In the genomic region with DNA sequence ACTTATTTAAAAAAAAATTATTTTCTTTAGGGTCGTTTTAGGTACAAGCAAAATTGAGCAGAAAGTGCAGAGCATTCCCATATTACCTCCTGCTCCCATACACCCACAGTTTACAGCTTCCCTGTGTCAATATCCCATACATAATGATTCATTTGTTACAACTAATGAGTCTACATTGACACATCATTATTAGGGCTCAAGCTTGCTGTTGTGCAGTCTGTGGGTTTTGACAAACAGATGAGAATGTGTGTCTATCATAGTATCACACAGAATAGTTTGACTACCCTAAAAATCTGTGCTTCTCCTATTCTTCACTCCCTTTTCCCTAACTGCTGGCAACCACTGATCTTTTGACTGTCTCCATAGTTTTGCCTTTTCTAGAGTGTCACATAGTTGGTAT, we compare ENCODE assay signal across 24 cellular contexts. TPM values are rescaled to one million over a fixed set of nuclear protein-coding genes. Genes with fewer than 3 reads are reported as not detected.
DNase-seq lines count a peak whose midpoint lies in the region; ATAC-seq, FAIRE-seq and TF ChIP-seq lines count a peak whose summit lies in the region.
"Had no signal": no experiment of that assay in that cellular context is flagged by ENCODE, and none has a peak within 500 bp of the region (broad histone marks: within the 10 kb centered on the region; RNA-seq: fewer than 3 reads in every experiment).

No MANE protein-coding gene starts in this region.

- H3K9me3 ChIP-seq in HepG2 (ENCODE audit: low read length) (peaks cover 11% of the 10 kb centered on the region; the same call in 1 of the 2 replicates), right lobe of liver (peaks cover 0 to 1% (median 0%) of the 10 kb centered on the region in 4 donors), PC-3 (ENCODE audit: low read length) (no peaks in the 10 kb centered on the region)
- H3K9me3 ChIP-seq: Caco-2 had no signal

- whole genome bisulfite sequencing in HepG2 (ENCODE audit: low lambda C conversion rate), result 82% methylated on average over 1 of the region's 1 CpG
- WGBS in right lobe of liver (ENCODE audit: insufficient coverage, low coverage, low lambda C conversion rate, missing lambda C conversion rate), result no CpG with 5 or more reads among the region's 1 CpG

- H4K20me1 ChIP-seq in HepG2 (ENCODE audit: insufficient read depth, low read length) (peaks cover 20% of the 10 kb centered on the region), PC-3 (ENCODE audit: low read length) (peaks cover 38% of the 10 kb centered on the region)

- H2AFZ ChIP-seq in HepG2 (ENCODE audit: low read length) (no peak overlapping the region), PC-3 (ENCODE audit: low read length) (no peak overlapping the region)

- no peak for TF ChIP-seq RAD21 in HepG2 (CRISPR knock-in tag; IDR thresholded peaks at IDR 0.05)

- TF ChIP-seq POLR2A in HepG2 (IDR thresholded peaks at IDR 0.05; ENCODE audit: insufficient read depth in 1 of 2, low read depth in 2 of 2, low read length in 2 of 2) (no peak), right lobe of liver (IDR thresholded peaks at IDR 0.05) (no peak)

- no TSS peak for BruUV-seq in HepG2 (replicated peaks; lab: Mats Ljungman, UMichigan)
- BruUV-seq in PC-3 (replicated peaks; lab: Mats Ljungman, UMichigan), result no TSS peak

- in situ Hi-C loops in HepG2 (cut with HindIII; ENCODE audit: extremely low pct_ligation_motif_present, low pct_unique_long_range_greater_than_20kb), result no loop called here

- FAIRE-seq in HepG2 (lab: Jason Lieb, UNC) (no peak), bronchial epithelial cell (lab: Jason Lieb, UNC) (no peak)
- FAIRE-seq: A204.1, D721Med, G401.6, GM12891, GM19239 had no signal

- no peak overlapping the region for H3K4me2 ChIP-seq in HepG2 (ENCODE audit: low read depth, low read length)
- H3K4me2 ChIP-seq in PC-3 (ENCODE audit: low read length), result no peak overlapping the region
- H3K4me2 ChIP-seq: BLaER1 treated with 17β-estradiol and CSF1 and Interleukin-3, amounts not matched to agents 10 nM and 100 nM had no signal

- peaks cover 19% of the 10 kb centered on the region for H3K4me1 ChIP-seq in HepG2 (ENCODE audit: insufficient read depth, low read length)
- H3K4me1 ChIP-seq in right lobe of liver, result peaks cover 0 to 18% (median 4%) of the 10 kb centered on the region in 4 donors
- H3K4me1 ChIP-seq in PC-3 (ENCODE audit: insufficient read depth, low read length), result peaks cover 8% of the 10 kb centered on the region; the same call in 1 of the 2 replicates
- H3K4me1 ChIP-seq: Caco-2 had no signal

- H3K9ac ChIP-seq in HepG2 (ENCODE audit: insufficient read depth, low read depth, low read length) (no peak overlapping the region), PC-3 (ENCODE audit: low read length) (no peak overlapping the region)
- H3K9ac ChIP-seq: BLaER1 treated with 17β-estradiol and CSF1 and Interleukin-3, amounts not matched to agents 10 nM and 100 nM had no signal

- H3K79me2 ChIP-seq in HepG2 (ENCODE audit: insufficient read depth, low read length) (peaks cover 47% of the 10 kb centered on the region), PC-3 (ENCODE audit: low read length) (peaks cover 60% of the 10 kb centered on the region)

- no peak for TF ChIP-seq EP300 in HepG2 (IDR thresholded peaks at IDR 0.05; ENCODE audit: low read depth in 2 of 2, low read length in 2 of 2)
- TF ChIP-seq EP300 in HepG2 (CRISPR knock-in tag; IDR thresholded peaks at IDR 0.05; ENCODE audit: borderline replicate concordance), result no peak

- intact Hi-C loops in HepG2 (cut with micrococcal nuclease; ENCODE audit: unreplicated experiment) (no loop called here), right lobe of liver (cut with DNase I) (loop anchor here (5.0 to 10.0 kb wide), 2 partner anchors 54 to 57 kb away; partner anchors contain the start of gene TMEM74B (in 2 of the 2)), PC-3 (cut with micrococcal nuclease) (no loop called here)

- no peaks in the 10 kb centered on the region for H3K9me2 ChIP-seq in PC-3 (replicated peaks; ENCODE audit: low read length)

- H3K27me3 ChIP-seq in HepG2 (ENCODE audit: control insufficient read depth in 1 of 2, insufficient read depth in 2 of 2, low read length in 2 of 2) (no peaks in the 10 kb centered on the region), right lobe of liver (no peaks in the 10 kb centered on the region), PC-3 (ENCODE audit: low read length) (no peaks in the 10 kb centered on the region), bronchial epithelial cell (ENCODE audit: control insufficient read depth, insufficient read depth, low read length) (no peaks in the 10 kb centered on the region)
- H3K27me3 ChIP-seq: BLaER1 treated with 17β-estradiol and CSF1 and Interleukin-3, amounts not matched to agents 10 nM and 100 nM had no signal

- no peak for TF ChIP-seq CTCF in HepG2 (CRISPR knock-in tag; IDR thresholded peaks at IDR 0.05)
- TF ChIP-seq CTCF in right lobe of liver (IDR thresholded peaks at IDR 0.05), result no peak
- no peak for TF ChIP-seq CTCF in PC-3 (conservative IDR thresholded peaks at IDR 0.05; ENCODE audit: low read depth, low read length)
- no peak for TF ChIP-seq CTCF in bronchial epithelial cell (IDR thresholded peaks at IDR 0.05; ENCODE audit: insufficient read depth, low read length, severe bottlenecking)

- DNase-seq in HepG2 (ENCODE audit: low spot score) (no peak), right lobe of liver (no peak), PC-3 (peak; percentile 35), bronchial epithelial cell (ENCODE audit: low read depth) (peak; percentile 53), MV-4-11 (lab: John Stamatoyannopoulos, UW) (no peak), NCI-H774 (lab: John Stamatoyannopoulos, UW) (no peak), nucleus accumbens (lab: John Stamatoyannopoulos, UW) (no peak)
- DNase-seq: 8988T; ACHN; Caco-2; Calu3; CD4-positive, alpha-beta T cell; CD8-positive, alpha-beta T cell; DMS79 treated with DMSO at 0.1 percent for 48 hours; GF-D8 had no signal

- CTCF ChIA-PET in HepG2 (lab: Yijun Ruan, JAX; ENCODE audit: low intra/inter-chr PET ratio, low total read pairs) (no interaction called here), PC-3 (lab: Charles Lee) (no interaction called here)

- H3K4me3 ChIP-seq in HepG2 (replicated peaks in 1 of 3; ENCODE audit: insufficient read depth in 1 of 3, low read depth in 2 of 3, low read length in 3 of 3) (no peak overlapping the region), right lobe of liver (no peak overlapping the region), PC-3 (ENCODE audit: low read length) (no peak overlapping the region), bronchial epithelial cell (ENCODE audit: low read depth, low read length) (no peak overlapping the region)
- H3K4me3 ChIP-seq: BLaER1 treated with 17β-estradiol and CSF1 and Interleukin-3, amounts not matched to agents 10 nM and 100 nM had no signal

- no peaks in the 10 kb centered on the region for H3F3A ChIP-seq in PC-3 (ENCODE audit: low read length, unreplicated experiment)

- no peak for ATAC-seq in HepG2
- ATAC-seq in right lobe of liver, result no peak
- ATAC-seq in PC-3, result peak; percentile 97
- ATAC-seq: CD8-positive, alpha-beta T cell had no signal

- H3K27ac ChIP-seq in HepG2 (ENCODE audit: extremely low read length, insufficient read depth, low read length) (no peak overlapping the region), right lobe of liver (no peak overlapping the region), PC-3 (ENCODE audit: low read length) (peak overlapping the region; percentile 13; the same call in 1 of the 2 replicates)
- H3K27ac ChIP-seq: BLaER1 treated with 17β-estradiol and CSF1 and Interleukin-3, amounts not matched to agents 10 nM and 100 nM; C4-2B had no signal

- H3K36me3 ChIP-seq in HepG2 (replicated peaks in 1 of 2; ENCODE audit: control insufficient read depth in 1 of 2, insufficient read depth in 2 of 2, low read length in 2 of 2), result peaks cover 49 to 92% of the 10 kb centered on the region in 2 experiments
- peaks cover 0 to 61% (median 35%) of the 10 kb centered on the region in 4 donors for H3K36me3 ChIP-seq in right lobe of liver
- H3K36me3 ChIP-seq in PC-3 (ENCODE audit: low read depth, low read length), result peaks cover 83% of the 10 kb centered on the region
- peaks cover 22% of the 10 kb centered on the region for H3K36me3 ChIP-seq in bronchial epithelial cell (ENCODE audit: control insufficient read depth, insufficient read depth, low read length)

- POLR2A ChIA-PET in HepG2 (lab: Yijun Ruan, JAX) (no interaction called here), PC-3 (lab: Charles Lee; ENCODE audit: unreplicated experiment) (interaction anchor here (0.6 kb wide), 1 partner anchor 47 kb away, joined by 3 read pairs; no protein-coding TSS in a partner anchor)

RNA-seq across cellular contexts. Expression of gene PSMF1, which starts 9.4 kb away (rescaled TPM):
- total RNA-seq in HepG2 (2016; rRNA removed; fragmentation: Illumina TruSeq; extraction: Trizol) (86.0 and 113 TPM in 2 replicates), right lobe of liver (100 to 1,000 TPM in 5 of 6 experiments, 10 to 100 TPM in 1; 82.5 to 260 (median 116) TPM), PC-3 (2014; rRNA removed) (60.8 and 82.1 TPM in 2 replicates), bronchial epithelial cell (20.3 and 20.7 TPM in 2 replicates)
- 19.7 and 25.4 TPM in 2 replicates for total RNA-seq in HepG2 (2016; cell fraction: cytosol; rRNA removed; fragmentation: Illumina TruSeq; extraction: Trizol; ENCODE audit: low read depth)
- total RNA-seq in HepG2 (2016; cell fraction: insoluble cytoplasmic fraction; rRNA removed; fragmentation: Illumina TruSeq; extraction: Trizol), result 84.7 and 89.7 TPM in 2 replicates
- total RNA-seq in HepG2 (2016; cell fraction: membrane; rRNA removed; fragmentation: Illumina TruSeq; extraction: Trizol), result 45.7 and 47.8 TPM in 2 replicates
- 55.8 and 66.5 TPM in 2 replicates for total RNA-seq in HepG2 (2016; cell fraction: nucleus; rRNA removed; fragmentation: Illumina TruSeq; extraction: Trizol)
- polyA plus RNA-seq in HepG2 (2011; rRNA removed), result 82.5 and 90.6 TPM in 2 replicates
- 129 and 230 TPM in 2 replicates for polyA plus RNA-seq in HepG2 (2011; cell fraction: cytosol; rRNA removed)
- polyA plus RNA-seq in HepG2 (2011; cell fraction: nucleus; rRNA removed), result 130 and 163 TPM in 2 replicates
- 209 and 270 TPM in 2 replicates for polyA plus RNA-seq in HepG2 (2012)
- polyA plus RNA-seq in HepG2 (2016; cell fraction: cytosol; fragmentation: Illumina TruSeq; extraction: Trizol; ENCODE audit: low read depth), result 182 and 186 TPM in 2 replicates
- polyA plus RNA-seq in HepG2 (2016; cell fraction: insoluble cytoplasmic fraction; fragmentation: Illumina TruSeq; extraction: Trizol; ENCODE audit: low read depth), result 230 and 306 TPM in 2 replicates
- polyA plus RNA-seq in HepG2 (2016; cell fraction: membrane; fragmentation: Illumina TruSeq; extraction: Trizol; ENCODE audit: low read depth), result 158 and 165 TPM in 2 replicates
- polyA plus RNA-seq in HepG2 (2016; cell fraction: nucleus; fragmentation: Illumina TruSeq; extraction: Trizol; ENCODE audit: insufficient read depth, low read depth), result 135 and 140 TPM in 2 replicates
- 31.0 and 97.3 TPM in 2 replicates for polyA minus RNA-seq in HepG2 (2011; rRNA and poly(A)+ RNA removed; ENCODE audit: low replicate concordance)
- 90.7 and 92.5 TPM in 2 replicates for polyA minus RNA-seq in HepG2 (2011; cell fraction: cytosol; rRNA and poly(A)+ RNA removed)
- polyA minus RNA-seq in HepG2 (2011; cell fraction: nucleus; rRNA and poly(A)+ RNA removed), result 67.6 and 70.3 TPM in 2 replicates

RNA-seq across cellular contexts. Expression of gene TMEM74B, which starts 56.9 kb away (rescaled TPM):
- 2.9 and 4.7 TPM in 2 replicates for total RNA-seq in HepG2 (2016; rRNA removed; fragmentation: Illumina TruSeq; extraction: Trizol)
- total RNA-seq in HepG2 (2016; cell fraction: cytosol; rRNA removed; fragmentation: Illumina TruSeq; extraction: Trizol; ENCODE audit: low read depth), result 3.3 and 3.9 TPM in 2 replicates
- total RNA-seq in HepG2 (2016; cell fraction: insoluble cytoplasmic fraction; rRNA removed; fragmentation: Illumina TruSeq; extraction: Trizol), result 2.5 and 4.3 TPM in 2 replicates
- 4.5 and 5.1 TPM in 2 replicates for total RNA-seq in HepG2 (2016; cell fraction: membrane; rRNA removed; fragmentation: Illumina TruSeq; extraction: Trizol)
- total RNA-seq in HepG2 (2016; cell fraction: nucleus; rRNA removed; fragmentation: Illumina TruSeq; extraction: Trizol), result 3.5 and 6.3 TPM in 2 replicates
- 18.4 and 25.0 TPM in 2 replicates for polyA plus RNA-seq in HepG2 (2011; rRNA removed)
- 10.2 and 16.1 TPM in 2 replicates for polyA plus RNA-seq in HepG2 (2011; cell fraction: cytosol; rRNA removed)
- polyA plus RNA-seq in HepG2 (2011; cell fraction: nucleus; rRNA removed), result 136 and 155 TPM in 2 replicates
- polyA plus RNA-seq in HepG2 (2012), result 12.7 and 14.7 TPM in 2 replicates
- polyA plus RNA-seq in HepG2 (2016; cell fraction: cytosol; fragmentation: Illumina TruSeq; extraction: Trizol; ENCODE audit: low read depth), result 3.3 and 4.2 TPM in 2 replicates
- 2.6 and 2.9 TPM in 2 replicates for polyA plus RNA-seq in HepG2 (2016; cell fraction: insoluble cytoplasmic fraction; fragmentation: Illumina TruSeq; extraction: Trizol; ENCODE audit: low read depth)
- 4.2 and 5.6 TPM in 2 replicates for polyA plus RNA-seq in HepG2 (2016; cell fraction: membrane; fragmentation: Illumina TruSeq; extraction: Trizol; ENCODE audit: low read depth)
- polyA plus RNA-seq in HepG2 (2016; cell fraction: nucleus; fragmentation: Illumina TruSeq; extraction: Trizol; ENCODE audit: insufficient read depth, low read depth), result 11.6 and 13.1 TPM in 2 replicates
- polyA minus RNA-seq in HepG2 (2011; rRNA and poly(A)+ RNA removed; ENCODE audit: low replicate concordance), result 11.3 TPM in 1 of 2 replicates, not detected in the other
- 5.0 and 6.8 TPM in 2 replicates for polyA minus RNA-seq in HepG2 (2011; cell fraction: cytosol; rRNA and poly(A)+ RNA removed)
- polyA minus RNA-seq in HepG2 (2011; cell fraction: nucleus; rRNA and poly(A)+ RNA removed), result 12.4 and 13.4 TPM in 2 replicates
- total RNA-seq in right lobe of liver, result 1 to 10 TPM in 4 of 6 experiments, under 1 TPM in 2; 0.37 to 2.8 (median 1.8) TPM
- 6.3 and 18.4 TPM in 2 replicates for total RNA-seq in PC-3 (2014; rRNA removed)
- 0.38 TPM in 1 of 2 replicates, not detected in the other for total RNA-seq in bronchial epithelial cell
- total RNA-seq: A673; CD8-positive, alpha-beta T cell had no signal
- polyA plus RNA-seq: AG04450 had no signal

Comparison
In these comparisons a context has a peak if more than half of its experiments do, and no peak if none do; other contexts are left out.
1. intact Hi-C loops: an anchor here in right lobe of liver (5.0 to 10.0 kb wide); none called in HepG2 and PC-3.
2. DNase-seq: peak in PC-3 (single experiment) and bronchial epithelial cell (single experiment); none in HepG2 (single experiment), right lobe of liver (0 of 3), MV-4-11 (single experiment), NCI-H774 (single experiment) and nucleus accumbens (0 of 56).